In the genomic region with DNA sequence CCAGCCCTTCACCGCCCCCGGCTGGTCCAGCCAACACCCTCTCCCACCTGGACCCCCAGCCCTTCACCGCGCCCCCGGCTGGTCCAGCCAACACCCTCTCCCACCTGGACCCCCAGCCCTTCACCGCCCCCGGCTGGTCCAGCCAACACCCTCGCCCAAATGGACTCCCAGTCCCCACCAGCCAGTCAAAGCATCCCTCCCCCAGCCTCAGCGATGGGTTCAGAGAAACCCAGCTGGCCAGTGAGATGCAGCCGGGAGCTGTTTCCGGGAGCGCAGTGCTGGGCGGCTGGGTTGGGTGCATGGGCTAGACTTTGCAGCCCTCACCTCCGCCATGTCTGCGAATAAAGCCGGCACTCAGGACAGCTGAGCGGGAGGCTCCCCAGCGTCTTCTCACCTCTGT, we compare ENCODE assay signal across 17 cellular contexts. TPM values are rescaled to one million over a fixed set of nuclear protein-coding genes. Genes with fewer than 3 reads are reported as not detected.
DNase-seq lines count a peak whose midpoint lies in the region; ATAC-seq and TF ChIP-seq lines count a peak whose summit lies in the region.
"Had no signal": no experiment of that assay in that cellular context is flagged by ENCODE, and none has a peak within 500 bp of the region (broad histone marks: within the 10 kb centered on the region; RNA-seq: fewer than 3 reads in every experiment).

No MANE protein-coding gene starts in this region.

- DNase-seq in DMS53 (lab: John Stamatoyannopoulos, UW) = peak; percentile 45
- no peak for DNase-seq in DMS53 treated with DMSO at 0.1 percent for 48 hours (lab: John Stamatoyannopoulos, UW; ENCODE audit: unreplicated experiment)
- peak; percentile 38 for DNase-seq in NCI-H69 (lab: John Stamatoyannopoulos, UW)
- DNase-seq in iPS-NIHi11 (ENCODE audit: low spot score) = peak; percentile 37
- no peak for DNase-seq in stimulated activated effector memory CD8-positive, alpha-beta T cell treated with anti-CD3 and anti-CD28 coated beads, Interleukin-12 subunit alpha, Interleukin-12 subunit beta, amount 100 ng/mL, for 72 hours (ENCODE audit: low spot score in 2 of 2)
- DNase-seq in osteoblast (ENCODE audit: insufficient read length, low spot score, missing footprints) = no peak
- DNase-seq in stimulated activated CD4-positive, alpha-beta T cell treated with anti-CD3 and anti-CD28 coated beads, Interleukin-4, amount 100 ng/mL, for 24 hours = no peak
- DNase-seq: 8988T; Calu3; CD4-positive, alpha-beta memory T cell; Karpas-422; NCI-H1092; NCI-H2081; NCI-H510A; Right ventricle myocardium superior had no signal

- no peak overlapping the region for H3K4me3 ChIP-seq in osteoblast (ENCODE audit: insufficient read depth, low read length)
- H3K4me3 ChIP-seq: MG63 had no signal

- H3K9me3 ChIP-seq in osteoblast (ENCODE audit: low read depth, low read length) = no peaks in the 10 kb centered on the region
- H3K9me3 ChIP-seq: MG63 had no signal

- H3K4me1 Mint-ChIP-seq in stimulated activated effector memory CD8-positive, alpha-beta T cell treated with anti-CD3 and anti-CD28 coated beads, Interleukin-12 subunit alpha, Interleukin-12 subunit beta, amount 100 ng/mL, for 72 hours = peaks cover 5% of the 10 kb centered on the region

- H3K4me3 Mint-ChIP-seq in stimulated activated effector memory CD8-positive, alpha-beta T cell treated with anti-CD3 and anti-CD28 coated beads, Interleukin-12 subunit alpha, Interleukin-12 subunit beta, amount 100 ng/mL, for 72 hours = no peak overlapping the region
- H3K4me3 Mint-ChIP-seq: CD4-positive, alpha-beta memory T cell had no signal

- no peaks in the 10 kb centered on the region for H3K27me3 ChIP-seq in osteoblast (ENCODE audit: insufficient read depth, low read length)
- H3K27me3 ChIP-seq: MG63 had no signal

- no peaks in the 10 kb centered on the region for H3K36me3 ChIP-seq in osteoblast (ENCODE audit: insufficient read depth, low read length)
- H3K36me3 ChIP-seq: MG63 had no signal

- peaks cover 3% of the 10 kb centered on the region for H3K4me1 ChIP-seq in osteoblast (ENCODE audit: insufficient read depth, low read length)

- H3K79me2 ChIP-seq in osteoblast (ENCODE audit: insufficient read depth, low read length) = no peaks in the 10 kb centered on the region

- no peak overlapping the region for H2AFZ ChIP-seq in osteoblast (ENCODE audit: low read length)

- no peaks in the 10 kb centered on the region for H4K20me1 ChIP-seq in osteoblast (ENCODE audit: insufficient read depth, low read length)

- TF ChIP-seq CTCF in osteoblast (IDR thresholded peaks at IDR 0.05; ENCODE audit: extremely low read depth, low read depth, low read length) = no peak

- no peak for ATAC-seq in stimulated activated effector memory CD8-positive, alpha-beta T cell treated with anti-CD3 and anti-CD28 coated beads, Interleukin-12 subunit alpha, Interleukin-12 subunit beta, amount 100 ng/mL, for 72 hours
- no peak for ATAC-seq in GM21786 (IDR thresholded peaks at IDR 0.05; ENCODE audit: unreplicated experiment)

- peak overlapping the region; percentile 27 for H3K27ac Mint-ChIP-seq in stimulated activated effector memory CD8-positive, alpha-beta T cell treated with anti-CD3 and anti-CD28 coated beads, Interleukin-12 subunit alpha, Interleukin-12 subunit beta, amount 100 ng/mL, for 72 hours

- no peak overlapping the region for H3K4me2 ChIP-seq in osteoblast (ENCODE audit: insufficient read depth, low read length)

- no peak overlapping the region for H3K27ac ChIP-seq in osteoblast (ENCODE audit: low read depth, low read length)

- H3K9me3 Mint-ChIP-seq in stimulated activated effector memory CD8-positive, alpha-beta T cell treated with anti-CD3 and anti-CD28 coated beads, Interleukin-12 subunit alpha, Interleukin-12 subunit beta, amount 100 ng/mL, for 72 hours = no peaks in the 10 kb centered on the region
- H3K9me3 Mint-ChIP-seq: CD4-positive, alpha-beta memory T cell had no signal

- no peaks in the 10 kb centered on the region for H3K36me3 Mint-ChIP-seq in stimulated activated effector memory CD8-positive, alpha-beta T cell treated with anti-CD3 and anti-CD28 coated beads, Interleukin-12 subunit alpha, Interleukin-12 subunit beta, amount 100 ng/mL, for 72 hours
- H3K36me3 Mint-ChIP-seq: CD4-positive, alpha-beta memory T cell had no signal

RNA-seq across cellular contexts. Expression of a gene that starts 6.5 kb away (rescaled TPM):
- total RNA-seq in osteoblast = 32.9 and 40.4 TPM in 2 replicates

RNA-seq across cellular contexts. Expression of a gene that starts 17.7 kb away (rescaled TPM):
- total RNA-seq in osteoblast = 38.3 and 47.8 TPM in 2 replicates

RNA-seq across cellular contexts. Expression of a gene that starts 18.8 kb away (rescaled TPM):
- under 0.01 TPM in 1 of 2 replicates, not detected in the other for total RNA-seq in osteoblast
- total RNA-seq: Calu3 had no signal

RNA-seq across cellular contexts. Expression of a gene that starts 28.7 kb away (rescaled TPM):
- 0.59 and 0.72 TPM in 2 replicates for total RNA-seq in osteoblast

RNA-seq across cellular contexts. Expression of a gene that starts 47.4 kb away (rescaled TPM):
- total RNA-seq in osteoblast = 273 and 291 TPM in 2 replicates

Comparison
In these comparisons a context has a peak if more than half of its experiments do, and no peak if none do; other contexts are left out.
1. DNase-seq: peak in DMS53 (single experiment), NCI-H69 (single experiment) and iPS-NIHi11 (single experiment); none in DMS53 treated with DMSO at 0.1 percent for 48 hours (single experiment), stimulated activated effector memory CD8-positive, alpha-beta T cell treated with anti-CD3 and anti-CD28 coated beads, Interleukin-12 subunit alpha, Interleukin-12 subunit beta, amount 100 ng/mL, for 72 hours (0 of 2), osteoblast (single experiment) and stimulated activated CD4-positive, alpha-beta T cell treated with anti-CD3 and anti-CD28 coated beads, Interleukin-4, amount 100 ng/mL, for 24 hours (single experiment).